15 cellular contexts compared by ENCODE assay signal in the genomic region with DNA sequence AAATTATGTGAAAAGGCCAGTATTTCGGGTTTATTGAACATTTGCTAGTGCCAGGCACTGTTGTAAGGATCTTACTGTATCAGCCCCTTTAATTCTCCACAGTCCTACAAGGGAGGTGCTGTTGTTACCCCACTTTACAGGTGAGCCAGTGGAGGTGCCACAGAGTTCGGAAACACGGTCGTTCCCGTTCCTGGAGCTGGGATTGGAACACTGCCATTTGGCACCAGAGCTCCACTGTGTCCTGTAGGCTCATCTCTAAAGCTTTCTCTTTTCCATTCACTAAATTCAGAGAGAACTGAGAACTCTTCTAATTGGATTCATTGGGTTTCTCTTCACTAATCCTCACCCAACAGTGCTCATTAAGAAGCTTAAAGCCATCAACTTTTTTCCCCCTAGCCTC. TPM values are rescaled to one million over a fixed set of nuclear protein-coding genes. Genes with fewer than 3 reads are reported as not detected.
DNase-seq lines count a peak whose midpoint lies in the region; ATAC-seq and TF ChIP-seq lines count a peak whose summit lies in the region.
"Had no signal": no experiment of that assay in that cellular context is flagged by ENCODE, and none has a peak within 500 bp of the region (broad histone marks: within the 10 kb centered on the region; RNA-seq: fewer than 3 reads in every experiment).

No MANE protein-coding gene starts in this region.

- H3K27ac ChIP-seq in KOPT-K1 (ENCODE audit: low read depth, low read length, poor library complexity, severe bottlenecking): peak overlapping the region; percentile 20
- peak overlapping the region; percentile 44 to 97 (median 78) for H3K27ac ChIP-seq in body of pancreas
- H3K27ac ChIP-seq in muscle layer of colon (ENCODE audit: low read depth, low read length): peak overlapping the region; percentile 81
- peak overlapping the region; percentile 5 to 55 for H3K27ac ChIP-seq in testis

- WGBS in body of pancreas, 2 donors: 24 to 50% methylated on average over 5 of the region's 5 CpGs
- 29 to 39% methylated on average over 5 of the region's 5 CpGs for WGBS in testis, 2 donors

- peaks cover 57% of the 10 kb centered on the region for H3K36me3 ChIP-seq in KOPT-K1 (ENCODE audit: insufficient read depth, low read length)
- H3K36me3 ChIP-seq in body of pancreas (replicated peaks in 1 of 2; ENCODE audit: insufficient read depth in 1 of 2, low read depth in 2 of 2): no peaks in the 10 kb centered on the region
- H3K36me3 ChIP-seq in muscle layer of colon (ENCODE audit: insufficient read depth, low read length): peaks cover 8% of the 10 kb centered on the region
- H3K36me3 ChIP-seq in testis (ENCODE audit: low read depth, missing control alignments): no peaks in the 10 kb centered on the region

- TF ChIP-seq POLR2A in body of pancreas (IDR thresholded peaks at IDR 0.05): no peak
- TF ChIP-seq POLR2A in testis (IDR thresholded peaks at IDR 0.05): no peak

- ATAC-seq in body of pancreas (no peak), HG02981 (IDR thresholded peaks at IDR 0.05; ENCODE audit: unreplicated experiment) (no peak)
- ATAC-seq: activated naive CD8-positive, alpha-beta T cell treated with anti-CD3 and anti-CD28 coated beads, Interleukin-2, amount 50 U/mL, for 24 hours; stimulated activated naive CD8-positive, alpha-beta T cell treated with anti-CD3 and anti-CD28 coated beads, Interleukin-15, Interleukin-2, amounts not matched to agents 100 U/mL and 50 U/mL, for 24 hours had no signal

- TF ChIP-seq CTCF in body of pancreas (IDR thresholded peaks at IDR 0.05) (no peak), testis (IDR thresholded peaks at IDR 0.05) (no peak)

- H3K9me3 ChIP-seq in KOPT-K1 (ENCODE audit: insufficient read depth, low read length, poor library complexity, severe bottlenecking): no peaks in the 10 kb centered on the region
- H3K9me3 ChIP-seq in body of pancreas: no peaks in the 10 kb centered on the region
- H3K9me3 ChIP-seq in muscle layer of colon (ENCODE audit: low read length): no peaks in the 10 kb centered on the region
- no peaks in the 10 kb centered on the region for H3K9me3 ChIP-seq in testis

- H3K4me3 ChIP-seq in body of pancreas (no peak overlapping the region), muscle layer of colon (ENCODE audit: low read depth in 1 of 2, low read length in 2 of 2) (no peak overlapping the region), testis (no peak overlapping the region)

- intact Hi-C loops in body of pancreas (cut with DNase I): no loop called here
- intact Hi-C loops in testis (cut with DNase I; ENCODE audit: low total_unique reads): no loop called here

- H3K4me1 ChIP-seq in body of pancreas: peaks cover 61% of the 10 kb centered on the region
- H3K4me1 ChIP-seq in muscle layer of colon (ENCODE audit: insufficient read depth, low read length): peaks cover 57% of the 10 kb centered on the region
- peaks cover 50% of the 10 kb centered on the region for H3K4me1 ChIP-seq in testis

- DNase-seq in body of pancreas (peak in 2 of 4 donors; percentile 50 to 66), testis (no peak), RPMI8226 (no peak), SKM-1 (lab: John Stamatoyannopoulos, UW; ENCODE audit: unreplicated experiment) (no peak)
- DNase-seq: activated CD8-positive, alpha-beta memory T cell treated with anti-CD3 and anti-CD28 coated beads, Interleukin-2, amount 50 U/mL, for 48 hours; activated naive CD8-positive, alpha-beta T cell treated with anti-CD3 and anti-CD28 coated beads, Interleukin-2, amount 50 U/mL, for 24 hours; foreskin melanocyte; NCI-H1048; NCI-H510A; nucleus accumbens; stimulated activated CD4-positive, alpha-beta T cell treated with anti-CD3 and anti-CD28 coated beads, Interleukin-4, amount 100 ng/mL, for 24 hours; stimulated activated naive CD8-positive, alpha-beta T cell treated with anti-CD3 and anti-CD28 coated beads, Interleukin-15, Interleukin-2, amounts not matched to agents 100 U/mL and 50 U/mL, for 24 hours had no signal

- peak overlapping the region; percentile 47 for H3K9ac ChIP-seq in muscle layer of colon (ENCODE audit: low read length)

- H3K27me3 ChIP-seq in body of pancreas: no peaks in the 10 kb centered on the region
- no peaks in the 10 kb centered on the region for H3K27me3 ChIP-seq in muscle layer of colon (ENCODE audit: control insufficient read depth in 1 of 2, insufficient read depth in 2 of 2, low read length in 2 of 2)
- H3K27me3 ChIP-seq in testis: no peaks in the 10 kb centered on the region

RNA-seq across cellular contexts. Expression of gene ERGIC1, which starts 5.6 kb away (rescaled TPM):
- total RNA-seq in body of pancreas (10 to 100 TPM; 46.5 to 93.1 TPM), testis (10 to 100 TPM; 89.8 to 100.0 TPM)
- polyA plus RNA-seq in testis (ENCODE audit: insufficient read depth, low read depth, low replicate concordance): 94.1 TPM

Comparison
In these comparisons a context has a peak if more than half of its experiments do, and no peak if none do; other contexts are left out.
1. H3K27ac ChIP-seq: peak in every context shown above with its lines; median percentile 81 in muscle layer of colon; 78 in body of pancreas; 30 in testis; 20 in KOPT-K1.